9 cellular contexts compared by ENCODE assay signal in the genomic region with DNA sequence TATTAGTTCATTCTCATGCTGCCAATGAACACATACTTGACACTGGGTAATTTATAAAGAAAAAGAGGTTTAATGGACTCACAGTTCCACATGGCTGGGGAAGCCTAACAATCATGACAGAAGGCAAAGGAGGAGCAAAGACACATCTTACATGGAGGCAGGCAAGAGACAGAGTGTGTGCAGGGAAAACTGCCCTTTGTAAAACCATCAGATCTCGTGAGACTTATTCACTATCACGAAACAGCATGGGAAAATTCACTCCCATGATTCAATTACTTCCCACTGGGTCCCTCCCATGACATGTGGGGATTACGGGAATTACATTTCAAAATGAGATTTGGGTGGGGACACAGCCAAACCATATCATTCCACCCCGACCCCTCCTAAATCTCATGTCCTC. TPM values are rescaled to one million over a fixed set of nuclear protein-coding genes. Genes with fewer than 3 reads are reported as not detected.
"Had no signal": no experiment of that assay in that cellular context is flagged by ENCODE, and none has a peak within 500 bp of the region (broad histone marks: within the 10 kb centered on the region; RNA-seq: fewer than 3 reads in every experiment).

No MANE protein-coding gene starts in this region.

RNA-seq across cellular contexts. Expression of gene CYP2B6, which starts 11.3 kb away (rescaled TPM):
- total RNA-seq: HT1080, LHCN-M2, MCF 10A, OCI-LY7, PC-3, Right ventricle myocardium inferior, RPMI7951, SJCRH30 had no signal
- polyA plus RNA-seq: IgD-negative memory B cell had no signal
